In genomic region chr7:108203433-108204002, GRCh38 we compare ENCODE assay signal across 10 cellular contexts.
DNase-seq lines count a peak whose midpoint lies in the region; ATAC-seq and TF ChIP-seq lines count a peak whose summit lies in the region.
"Had no signal": no experiment of that assay in that cellular context is flagged by ENCODE, and none has a peak within 500 bp of the region (broad histone marks: within the 10 kb centered on the region; RNA-seq: fewer than 3 reads in every experiment).

No MANE protein-coding gene starts in this region.

- H3K79me2 ChIP-seq in PC-9 (ENCODE audit: low read depth), result no peaks in the 10 kb centered on the region

- H3K36me3 Mint-ChIP-seq in activated naive CD8-positive, alpha-beta T cell treated with anti-CD3 and anti-CD28 coated beads for 36 hours, result peaks cover 4% of the 10 kb centered on the region

- H3K27me3 ChIP-seq in PC-9 (ENCODE audit: insufficient read depth, low read depth), result no peaks in the 10 kb centered on the region

- ATAC-seq in GM19397 (IDR thresholded peaks at IDR 0.05; ENCODE audit: unreplicated experiment) (peak; percentile 89), HG03103 (IDR thresholded peaks at IDR 0.05; ENCODE audit: low read depth, unreplicated experiment) (peak; percentile 71)
- ATAC-seq: right cardiac atrium had no signal

- no peaks in the 10 kb centered on the region for H3K27me3 Mint-ChIP-seq in activated naive CD8-positive, alpha-beta T cell treated with anti-CD3 and anti-CD28 coated beads for 36 hours

- no peak overlapping the region for H3K27ac ChIP-seq in PC-9
- H3K27ac ChIP-seq: C4-2B had no signal

- H3K9me3 Mint-ChIP-seq in activated naive CD8-positive, alpha-beta T cell treated with anti-CD3 and anti-CD28 coated beads for 36 hours, result no peaks in the 10 kb centered on the region

- POLR2A ChIA-PET in PC-9 (lab: Charles Lee; ENCODE audit: unreplicated experiment), result no interaction called here

- intact Hi-C loops in PC-9 (cut with micrococcal nuclease; ENCODE audit: unreplicated experiment), result no loop called here

- no peaks in the 10 kb centered on the region; the same call in 1 of the 2 replicates for H3K9me2 ChIP-seq in PC-9 (ENCODE audit: insufficient read depth)

- no peak overlapping the region for H3K4me3 ChIP-seq in PC-9

- DNase-seq in DMS 273 treated with DMSO at 0.1 percent for 48 hours (lab: John Stamatoyannopoulos, UW) (peak; percentile 38), NCI-H2196 (lab: John Stamatoyannopoulos, UW; ENCODE audit: unreplicated experiment) (peak; percentile 18), AG20443 (ENCODE audit: low spot score) (no peak), PC-9 (no peak)
- DNase-seq in activated naive CD8-positive, alpha-beta T cell treated with anti-CD3 and anti-CD28 coated beads for 36 hours, result no peak
- DNase-seq in activated CD8-positive, alpha-beta memory T cell treated with anti-CD3 and anti-CD28 coated beads, Interleukin-2, amount 50 U/mL, for 4 hours, result no peak
- DNase-seq: right cardiac atrium had no signal

- no peak for TF ChIP-seq CTCF in PC-9 (conservative IDR thresholded peaks at IDR 0.05)

- H3F3A ChIP-seq in PC-9 (ENCODE audit: insufficient read depth, low read depth), result no peaks in the 10 kb centered on the region

- H3K27ac Mint-ChIP-seq in activated naive CD8-positive, alpha-beta T cell treated with anti-CD3 and anti-CD28 coated beads for 36 hours, result no peak overlapping the region

- H4K20me1 ChIP-seq in PC-9 (ENCODE audit: insufficient read depth), result no peaks in the 10 kb centered on the region

- H3K4me1 Mint-ChIP-seq in activated naive CD8-positive, alpha-beta T cell treated with anti-CD3 and anti-CD28 coated beads for 36 hours, result no peaks in the 10 kb centered on the region

- no peak overlapping the region for H3K4me2 ChIP-seq in PC-9

- H2AFZ ChIP-seq in PC-9, result no peak overlapping the region

- no TSS peak for BruUV-seq in PC-9 (replicated peaks; lab: Mats Ljungman, UMichigan)

- H3K36me3 ChIP-seq in PC-9 (ENCODE audit: low read depth), result no peaks in the 10 kb centered on the region

- CTCF ChIA-PET in PC-9 (lab: Charles Lee), result interaction anchor here (0.5 to 0.6 kb wide), 2 partner anchors 39 to 279 kb away, joined by 3 to 7 read pairs; no protein-coding TSS in a partner anchor

- H3K9me3 ChIP-seq in PC-9 (ENCODE audit: insufficient read depth, low read depth), result no peaks in the 10 kb centered on the region

- H3K4me1 ChIP-seq in PC-9 (replicated peaks; ENCODE audit: insufficient read depth), result no peaks in the 10 kb centered on the region

- H3K4me3 Mint-ChIP-seq in activated naive CD8-positive, alpha-beta T cell treated with anti-CD3 and anti-CD28 coated beads for 36 hours, result no peak overlapping the region

Comparison
In these comparisons a context has a peak if more than half of its experiments do, and no peak if none do; other contexts are left out.
1. DNase-seq: peak in DMS 273 treated with DMSO at 0.1 percent for 48 hours (single experiment) and NCI-H2196 (single experiment); none in AG20443 (single experiment), activated naive CD8-positive, alpha-beta T cell treated with anti-CD3 and anti-CD28 coated beads for 36 hours (single experiment), activated CD8-positive, alpha-beta memory T cell treated with anti-CD3 and anti-CD28 coated beads, Interleukin-2, amount 50 U/mL, for 4 hours (single experiment) and PC-9 (0 of 2).